Comparison of ENCODE assay signal across 16 cellular contexts in the genomic region with DNA sequence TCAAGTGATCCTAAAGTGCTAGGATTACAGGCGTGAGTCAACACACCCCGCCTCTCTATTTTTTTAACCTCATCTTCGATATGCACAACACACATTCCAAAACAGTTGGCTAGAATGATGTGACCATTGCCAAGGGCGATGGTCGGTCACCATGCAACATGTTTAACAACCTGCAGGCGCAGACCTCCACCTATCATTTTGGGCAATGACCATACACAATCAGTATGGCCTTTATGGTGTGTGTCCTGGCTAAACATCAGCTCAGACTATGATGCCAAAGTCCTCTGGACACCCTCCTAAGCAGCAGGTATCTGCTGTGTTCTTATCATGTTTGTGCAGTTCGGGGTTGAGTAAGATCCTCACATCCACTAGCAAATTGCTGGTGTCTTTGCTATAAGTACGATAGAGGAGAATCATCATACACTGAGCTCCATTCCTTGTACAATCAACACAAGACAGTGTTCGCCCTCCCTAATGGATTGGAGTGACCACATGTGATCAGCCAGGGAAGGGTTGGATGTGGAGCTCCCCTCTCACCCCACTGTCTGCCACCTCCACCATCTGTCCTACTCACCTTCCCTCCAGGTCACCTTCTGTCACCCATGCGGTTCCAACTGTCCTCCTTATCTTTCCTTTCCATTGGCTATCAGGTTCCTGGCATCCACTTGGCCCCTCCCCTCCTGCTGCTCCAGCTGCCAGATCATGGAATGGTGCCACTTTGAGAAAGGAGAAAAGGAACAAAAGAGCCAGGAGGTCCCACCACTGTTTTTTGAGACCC. TPM values are rescaled to one million over a fixed set of nuclear protein-coding genes. Genes with fewer than 3 reads are reported as not detected.
DNase-seq lines count a peak whose midpoint lies in the region; ATAC-seq, FAIRE-seq and TF ChIP-seq lines count a peak whose summit lies in the region.
"Had no signal": no experiment of that assay in that cellular context is flagged by ENCODE, and none has a peak within 500 bp of the region (broad histone marks: within the 10 kb centered on the region; RNA-seq: fewer than 3 reads in every experiment).

No MANE protein-coding gene starts in this region.

- H3K4me3 ChIP-seq in keratinocyte (ENCODE audit: control insufficient read depth in 2 of 3, extremely low read depth in 1 of 3, insufficient read depth in 2 of 3, low read depth in 1 of 3, low read length in 3 of 3) (no peak overlapping the region), upper lobe of right lung (no peak overlapping the region)
- H3K4me3 ChIP-seq: BLaER1 treated with 17β-estradiol and CSF1 and Interleukin-3, amounts not matched to agents 10 nM and 100 nM; left lung; prostate gland; tibial nerve had no signal

- no peaks in the 10 kb centered on the region for H3K9me3 ChIP-seq in keratinocyte (ENCODE audit: control insufficient read depth, low read depth, low read length)
- no peaks in the 10 kb centered on the region for H3K9me3 ChIP-seq in upper lobe of right lung
- H3K9me3 ChIP-seq: BLaER1 treated with 17β-estradiol and CSF1 and Interleukin-3, amounts not matched to agents 10 nM and 100 nM; left lung; prostate gland; tibial nerve had no signal

- H3K36me3 ChIP-seq in keratinocyte (ENCODE audit: control insufficient read depth in 2 of 2, extremely low read depth in 1 of 2, insufficient read depth in 2 of 2, low read length in 2 of 2) (no peaks in the 10 kb centered on the region), upper lobe of right lung (no peaks in the 10 kb centered on the region)
- H3K36me3 ChIP-seq: BLaER1 treated with 17β-estradiol and CSF1 and Interleukin-3, amounts not matched to agents 10 nM and 100 nM; left lung; prostate gland; tibial nerve had no signal

- dilution Hi-C loops in keratinocyte (cut with MboI; ENCODE audit: extremely low pct_ligation_motif_present, low sequenced_read_pairs), result no loop called here

- peak; percentile 14 for ATAC-seq in upper lobe of right lung
- ATAC-seq in HG03097 (IDR thresholded peaks at IDR 0.05; ENCODE audit: low FRiP score, unreplicated experiment), result no peak

- peak; percentile 34 for DNase-seq in DMS53 (lab: John Stamatoyannopoulos, UW)
- DNase-seq in DMS53 treated with DMSO at 0.1 percent for 48 hours (lab: John Stamatoyannopoulos, UW; ENCODE audit: unreplicated experiment), result no peak
- peak; percentile 60 for DNase-seq in NCI-H82 treated with DMSO at 0.1 percent for 48 hours (lab: John Stamatoyannopoulos, UW; ENCODE audit: unreplicated experiment)
- no peak for DNase-seq in keratinocyte (ENCODE audit: low read depth, low spot score)
- no peak for DNase-seq in upper lobe of right lung
- no peak for DNase-seq in LoVo (ENCODE audit: low spot score)
- DNase-seq in NCI-H526 treated with DMSO at 0.1 percent for 48 hours (lab: John Stamatoyannopoulos, UW), result no peak
- DNase-seq: left lung; NCI-H1694; stimulated activated CD4-positive, alpha-beta T cell treated with anti-CD3 and anti-CD28 coated beads, Interleukin-2, amount 100 ng/mL, for 48 hours had no signal

- H4K20me1 ChIP-seq in keratinocyte (ENCODE audit: control insufficient read depth, extremely low read depth, insufficient read depth, low read length), result no peaks in the 10 kb centered on the region
- H4K20me1 ChIP-seq: BLaER1 treated with 17β-estradiol and CSF1 and Interleukin-3, amounts not matched to agents 10 nM and 100 nM had no signal

- H3K4me2 ChIP-seq in keratinocyte (ENCODE audit: control insufficient read depth, extremely low read depth, insufficient read depth, low read depth, low read length), result no peak overlapping the region
- H3K4me2 ChIP-seq: BLaER1 treated with 17β-estradiol and CSF1 and Interleukin-3, amounts not matched to agents 10 nM and 100 nM had no signal

- H3K4me1 ChIP-seq in keratinocyte (ENCODE audit: control insufficient read depth, extremely low read depth, insufficient read depth, low read length), result peaks cover 23% of the 10 kb centered on the region
- no peaks in the 10 kb centered on the region for H3K4me1 ChIP-seq in upper lobe of right lung
- H3K4me1 ChIP-seq: BLaER1 treated with 17β-estradiol and CSF1 and Interleukin-3, amounts not matched to agents 10 nM and 100 nM; left lung; prostate gland; tibial nerve had no signal

- no peaks in the 10 kb centered on the region for H3K79me2 ChIP-seq in keratinocyte (ENCODE audit: control insufficient read depth, insufficient read depth, low read length)

- no peak overlapping the region for H2AFZ ChIP-seq in keratinocyte (ENCODE audit: control insufficient read depth, low read length)

- intact Hi-C loops in upper lobe of right lung (cut with DNase I), result no loop called here

- no peak for TF ChIP-seq CTCF in keratinocyte (optimal IDR thresholded peaks at IDR 0.05 in 1 of 3, IDR thresholded peaks at IDR 0.05 in 1 of 3, conservative IDR thresholded peaks at IDR 0.05 in 1 of 3; ENCODE audit: extremely low read depth in 1 of 3, insufficient read depth in 2 of 3, low read length in 3 of 3)
- TF ChIP-seq CTCF in upper lobe of right lung (IDR thresholded peaks at IDR 0.05), result no peak

- H3K27ac ChIP-seq in keratinocyte (ENCODE audit: control insufficient read depth, insufficient read depth, low read length) (no peak overlapping the region), upper lobe of right lung (no peak overlapping the region)
- H3K27ac ChIP-seq: 22Rv1; BLaER1 treated with 17β-estradiol and CSF1 and Interleukin-3, amounts not matched to agents 10 nM and 100 nM; left lung; prostate gland; tibial nerve had no signal

- H3K9me1 ChIP-seq in keratinocyte (ENCODE audit: control insufficient read depth, extremely low read depth, insufficient read depth, low read length), result no peaks in the 10 kb centered on the region

- H3K27me3 ChIP-seq in keratinocyte (ENCODE audit: control insufficient read depth, extremely low read depth, insufficient read depth, low read length) (no peaks in the 10 kb centered on the region), upper lobe of right lung (no peaks in the 10 kb centered on the region)
- H3K27me3 ChIP-seq: tibial nerve had no signal

- FAIRE-seq in keratinocyte (lab: Jason Lieb, UNC), result peak; percentile 17
- FAIRE-seq: TTC549 had no signal

- no peak overlapping the region for H3K9ac ChIP-seq in keratinocyte (ENCODE audit: control insufficient read depth, extremely low read depth, insufficient read depth, low read length)
- H3K9ac ChIP-seq: BLaER1 treated with 17β-estradiol and CSF1 and Interleukin-3, amounts not matched to agents 10 nM and 100 nM had no signal

RNA-seq across cellular contexts. Expression of gene RNF152, which starts 7.9 kb away (rescaled TPM):
- 10.1 to 29.9 TPM (median 12.6 TPM) in 3 replicates for polyA plus RNA-seq in keratinocyte
- polyA plus RNA-seq in keratinocyte (2011; ENCODE audit: low read depth), result 6.9 TPM
- polyA plus RNA-seq in keratinocyte (2011; cell fraction: cytosol; rRNA removed), result 11.0 and 11.8 TPM in 2 replicates
- 29.0 TPM in 2 replicates for polyA plus RNA-seq in keratinocyte (2011; cell fraction: nucleus; rRNA removed)
- polyA plus RNA-seq in keratinocyte (2012; ENCODE audit: low replicate concordance), result 9.4 and 11.9 TPM in 2 replicates
- 52.0 to 245 TPM (median 102 TPM) in 3 replicates for polyA minus RNA-seq in keratinocyte
- polyA minus RNA-seq in keratinocyte (2011; cell fraction: cytosol; rRNA and poly(A)+ RNA removed), result 75.4 TPM
- 104 and 146 TPM in 2 replicates for polyA minus RNA-seq in keratinocyte (2011; cell fraction: nucleus; rRNA and poly(A)+ RNA removed)
- 21.2 TPM for total RNA-seq in upper lobe of right lung

Comparison
In these comparisons a context has a peak if more than half of its experiments do, and no peak if none do; other contexts are left out.
1. DNase-seq: peak in DMS53 (single experiment) and NCI-H82 treated with DMSO at 0.1 percent for 48 hours (single experiment); none in DMS53 treated with DMSO at 0.1 percent for 48 hours (single experiment), keratinocyte (single experiment), upper lobe of right lung (single experiment), LoVo (single experiment) and NCI-H526 treated with DMSO at 0.1 percent for 48 hours (single experiment).